ENCODE assay signal across 16 cellular contexts in genomic region chr2:7052404-7052803, GRCh38.
DNase-seq lines count a peak whose midpoint lies in the region; ATAC-seq, FAIRE-seq and TF ChIP-seq lines count a peak whose summit lies in the region.
"Had no signal": no experiment of that assay in that cellular context is flagged by ENCODE, and none has a peak within 500 bp of the region (broad histone marks: within the 10 kb centered on the region; RNA-seq: fewer than 3 reads in every experiment).

No MANE protein-coding gene starts in this region.

- H3K36me3 Mint-ChIP-seq in activated CD4-positive, alpha-beta T cell treated with anti-CD3 and anti-CD28 coated beads, Interleukin-2, amount 10 ng/mL, durations not matched to agents 7 days and 5 days (ENCODE audit: low read depth), result peaks cover 42% of the 10 kb centered on the region

- intact Hi-C loops in mammary epithelial cell (cut with micrococcal nuclease), result no loop called here

- CTCF ChIA-PET in mammary epithelial cell (lab: Charles Lee; ENCODE audit: low non-redundant PET), result no interaction called here
- CTCF ChIA-PET in activated CD4-positive, alpha-beta T cell treated with anti-CD3 and anti-CD28 coated beads, Interleukin-2, amount 10 ng/mL, durations not matched to agents 7 days and 5 days (lab: Charles Lee), result interaction anchor here (1.1 kb wide), 1 partner anchor 38 kb away, joined by 3 read pairs; no protein-coding TSS in a partner anchor

- 85% methylated on average over 3 of the region's 3 CpGs for WGBS in mammary epithelial cell (ENCODE audit: low coverage, missing lambda C conversion rate)

- no peak overlapping the region for H3K9ac ChIP-seq in mammary epithelial cell (ENCODE audit: insufficient read depth, low read length)
- H3K9ac ChIP-seq: neural progenitor cell had no signal

- BruUV-seq in mammary epithelial cell (replicated peaks; lab: Mats Ljungman, UMichigan), result no TSS peak

- H4K20me1 ChIP-seq in mammary epithelial cell (ENCODE audit: insufficient read depth, low read length), result no peaks in the 10 kb centered on the region

- no peak for TF ChIP-seq POLR2A in GM12892 (IDR thresholded peaks at IDR 0.05; ENCODE audit: low read depth, low read length)

- in situ Hi-C loops in mammary epithelial cell (cut with MboI; ENCODE audit: low sequenced_read_pairs in 2 of 2), result no loop called here

- no peaks in the 10 kb centered on the region for H3K9me3 Mint-ChIP-seq in activated CD4-positive, alpha-beta T cell treated with anti-CD3 and anti-CD28 coated beads, Interleukin-2, amount 10 ng/mL, durations not matched to agents 7 days and 5 days
- H3K9me3 Mint-ChIP-seq: neural progenitor cell had no signal

- ATAC-seq in GM19452 (IDR thresholded peaks at IDR 0.05; ENCODE audit: unreplicated experiment) (peak; percentile 87), HG02884 (IDR thresholded peaks at IDR 0.05; ENCODE audit: unreplicated experiment) (peak; percentile 47), HG03565 (IDR thresholded peaks at IDR 0.05; ENCODE audit: unreplicated experiment) (peak; percentile 79)
- ATAC-seq: left lung, upper lobe of right lung had no signal

- H3K4me1 ChIP-seq in mammary epithelial cell (ENCODE audit: insufficient read depth, low read length), result no peaks in the 10 kb centered on the region
- H3K4me1 ChIP-seq: left lung, upper lobe of right lung had no signal

- H3K27ac ChIP-seq in mammary epithelial cell (ENCODE audit: insufficient read depth, low read depth, low read length), result no peak overlapping the region
- H3K27ac ChIP-seq: left lung, neural progenitor cell, skin epidermis, upper lobe of right lung had no signal

- peaks cover 5% of the 10 kb centered on the region for H3K4me1 Mint-ChIP-seq in activated CD4-positive, alpha-beta T cell treated with anti-CD3 and anti-CD28 coated beads, Interleukin-2, amount 10 ng/mL, durations not matched to agents 7 days and 5 days
- H3K4me1 Mint-ChIP-seq: neural progenitor cell had no signal

- H3K27ac Mint-ChIP-seq in activated CD4-positive, alpha-beta T cell treated with anti-CD3 and anti-CD28 coated beads, Interleukin-2, amount 10 ng/mL, durations not matched to agents 7 days and 5 days, result no peak overlapping the region
- H3K27ac Mint-ChIP-seq: neural progenitor cell had no signal

- H3K4me3 Mint-ChIP-seq in activated CD4-positive, alpha-beta T cell treated with anti-CD3 and anti-CD28 coated beads, Interleukin-2, amount 10 ng/mL, durations not matched to agents 7 days and 5 days, result no peak overlapping the region
- H3K4me3 Mint-ChIP-seq: neural progenitor cell had no signal

- dilution Hi-C loops in mammary epithelial cell (cut with HindIII; ENCODE audit: low sequenced_read_pairs), result no loop called here

- H3K27me3 Mint-ChIP-seq in activated CD4-positive, alpha-beta T cell treated with anti-CD3 and anti-CD28 coated beads, Interleukin-2, amount 10 ng/mL, durations not matched to agents 7 days and 5 days, result no peaks in the 10 kb centered on the region

- H3K36me3 ChIP-seq in mammary epithelial cell (ENCODE audit: insufficient read depth, low read length), result no peaks in the 10 kb centered on the region
- H3K36me3 ChIP-seq: left lung, neural progenitor cell, upper lobe of right lung had no signal

- H3K4me3 ChIP-seq in mammary epithelial cell (replicated peaks in 1 of 3; ENCODE audit: insufficient read depth in 1 of 3, low read depth in 2 of 3, low read length in 3 of 3), result no peak overlapping the region
- H3K4me3 ChIP-seq: left lung, neural progenitor cell, skin epidermis, upper lobe of right lung had no signal

- H3K27me3 ChIP-seq in mammary epithelial cell (ENCODE audit: insufficient read depth, low read length), result peaks cover 2% of the 10 kb centered on the region
- H3K27me3 ChIP-seq: left lung, neural progenitor cell, upper lobe of right lung had no signal

- H3K79me2 ChIP-seq in mammary epithelial cell (ENCODE audit: insufficient read depth, low read length), result no peaks in the 10 kb centered on the region

- no peak for DNase-seq in GM12892 (ENCODE audit: insufficient read length)
- no peak for DNase-seq in NCI-H1105 (lab: John Stamatoyannopoulos, UW)
- DNase-seq in mammary epithelial cell, result no peak
- DNase-seq in AG08395 (ENCODE audit: low spot score), result no peak
- no peak for DNase-seq in activated CD4-positive, alpha-beta T cell treated with anti-CD3 and anti-CD28 coated beads, Interleukin-2, amount 10 ng/mL, durations not matched to agents 7 days and 5 days
- DNase-seq: activated CD8-positive, alpha-beta memory T cell treated with anti-CD3 and anti-CD28 coated beads, Interleukin-2, amount 50 U/mL, for 48 hours; aorta; left lung; MV-4-11; Right ventricle myocardium superior; upper lobe of right lung had no signal

- POLR2A ChIA-PET in activated CD4-positive, alpha-beta T cell treated with anti-CD3 and anti-CD28 coated beads, Interleukin-2, amount 10 ng/mL, durations not matched to agents 7 days and 5 days (lab: Charles Lee), result interaction anchor here (0.7 kb wide), 1 partner anchor 190 kb away, joined by 3 read pairs; no protein-coding TSS in a partner anchor

- no peaks in the 10 kb centered on the region for H3K9me3 ChIP-seq in mammary epithelial cell (replicated peaks; ENCODE audit: insufficient read depth, low read length)
- H3K9me3 ChIP-seq: left lung, upper lobe of right lung had no signal

- peak; percentile 9 for FAIRE-seq in GM12892 (lab: Jason Lieb, UNC)

- no peak overlapping the region for H2AFZ ChIP-seq in mammary epithelial cell (ENCODE audit: low read depth, low read length)
- H2AFZ ChIP-seq: neural progenitor cell had no signal

- H3K4me2 ChIP-seq in mammary epithelial cell (ENCODE audit: insufficient read depth, low read depth, low read length), result no peak overlapping the region
- H3K4me2 ChIP-seq: neural progenitor cell had no signal

- TF ChIP-seq CTCF in mammary epithelial cell (conservative IDR thresholded peaks at IDR 0.05 in 1 of 2, IDR thresholded peaks at IDR 0.05 in 1 of 2; ENCODE audit: extremely low read depth in 1 of 2, insufficient read depth in 1 of 2, low read depth in 1 of 2, low read length in 2 of 2), result no peak
